Comparison of ENCODE assay signal across 23 cellular contexts in the genomic region with DNA sequence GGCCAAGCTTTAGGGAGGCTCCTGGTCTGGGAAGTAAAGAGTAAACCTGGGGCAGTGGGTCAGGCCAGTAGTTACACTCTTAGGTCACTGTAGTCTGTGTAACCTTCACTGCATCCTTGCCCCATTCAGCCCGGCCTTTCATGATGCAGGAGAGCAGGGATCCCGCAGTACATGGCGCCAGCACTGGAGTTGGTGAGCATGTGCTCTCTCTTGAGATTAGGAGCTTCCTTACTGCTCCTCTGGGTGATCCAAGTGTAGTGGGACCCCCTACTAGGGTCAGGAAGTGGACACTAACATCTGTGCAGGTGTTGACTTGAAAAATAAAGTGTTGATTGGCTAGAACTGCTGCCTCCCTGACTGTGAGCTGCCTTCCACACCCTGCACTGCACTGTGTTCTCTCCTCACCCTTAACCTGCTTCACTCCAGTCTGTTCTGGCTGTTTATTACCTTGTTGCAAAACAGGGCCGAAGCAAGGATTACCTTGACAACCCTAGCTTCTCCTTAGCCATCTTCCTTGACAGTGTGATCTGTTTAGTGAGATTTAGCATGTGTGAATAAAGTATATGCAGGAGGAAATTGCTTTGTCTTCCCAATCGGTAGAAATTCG. TPM values are rescaled to one million over a fixed set of nuclear protein-coding genes. Genes with fewer than 3 reads are reported as not detected.
DNase-seq lines count a peak whose midpoint lies in the region; ATAC-seq and TF ChIP-seq lines count a peak whose summit lies in the region.
"Had no signal": no experiment of that assay in that cellular context is flagged by ENCODE, and none has a peak within 500 bp of the region (broad histone marks: within the 10 kb centered on the region; RNA-seq: fewer than 3 reads in every experiment).

No MANE protein-coding gene starts in this region.

- intact Hi-C loops in activated CD4-positive, alpha-beta memory T cell treated with anti-CD3 and anti-CD28 coated beads for 36 hours (cut with micrococcal nuclease) = no loop called here

- POLR2A ChIA-PET in activated CD4-positive, alpha-beta memory T cell treated with anti-CD3 and anti-CD28 coated beads for 36 hours (lab: Charles Lee) = interaction anchor here (0.9 kb wide), 1 partner anchor 112 kb away, joined by 3 read pairs; no protein-coding TSS in a partner anchor

- H3K27me3 Mint-ChIP-seq in activated CD8-positive, alpha-beta memory T cell treated with anti-CD3 and anti-CD28 coated beads, Interleukin-2, amount 10 ng/mL, durations not matched to agents 7 days and 5 days = no peaks in the 10 kb centered on the region
- H3K27me3 Mint-ChIP-seq in activated CD4-positive, alpha-beta memory T cell treated with anti-CD3 and anti-CD28 coated beads for 36 hours = no peaks in the 10 kb centered on the region
- H3K27me3 Mint-ChIP-seq in glutamatergic neuron (ENCODE audit: unreplicated experiment) = peaks cover 17% of the 10 kb centered on the region
- H3K27me3 Mint-ChIP-seq: activated naive CD4-positive, alpha-beta T cell treated with anti-CD3 and anti-CD28 coated beads, Interleukin-2, amount 50 U/mL, for 24 hours had no signal

- no peak for DNase-seq in activated CD8-positive, alpha-beta memory T cell treated with anti-CD3 and anti-CD28 coated beads, Interleukin-2, amount 10 ng/mL, durations not matched to agents 7 days and 5 days
- DNase-seq in activated CD8-positive, alpha-beta memory T cell treated with anti-CD3 and anti-CD28 coated beads for 24 hours = no peak
- DNase-seq in activated CD4-positive, alpha-beta memory T cell treated with anti-CD3 and anti-CD28 coated beads for 36 hours = no peak
- DNase-seq in glutamatergic neuron (no peak), Kasumi-1 (lab: John Stamatoyannopoulos, UW) (no peak), NCI-H748 treated with DMSO at 0.1 percent for 48 hours (lab: John Stamatoyannopoulos, UW) (no peak)
- DNase-seq in stimulated activated effector memory CD8-positive, alpha-beta T cell treated with anti-CD3 and anti-CD28 coated beads, Interleukin-12 subunit alpha, Interleukin-12 subunit beta, amount 100 ng/mL, for 72 hours (ENCODE audit: low spot score in 2 of 2) = no peak
- DNase-seq: foreskin fibroblast; GDM1; hypothalamus; islet precursor cell; MM.1S; NCI-H146; psoas muscle; SJCRH30; small intestine; stimulated activated CD4-positive, alpha-beta T cell treated with anti-CD3 and anti-CD28 coated beads, Interleukin-4, amount 100 ng/mL, for 1 hour had no signal

- no peak for TF ChIP-seq CTCF in glutamatergic neuron (IDR thresholded peaks at IDR 0.05; ENCODE audit: partially characterized antibody, unreplicated experiment)

- peaks cover 48% of the 10 kb centered on the region for H3K36me3 Mint-ChIP-seq in activated CD8-positive, alpha-beta memory T cell treated with anti-CD3 and anti-CD28 coated beads, Interleukin-2, amount 10 ng/mL, durations not matched to agents 7 days and 5 days
- peaks cover 15% of the 10 kb centered on the region for H3K36me3 Mint-ChIP-seq in activated CD4-positive, alpha-beta memory T cell treated with anti-CD3 and anti-CD28 coated beads for 36 hours
- H3K36me3 Mint-ChIP-seq in glutamatergic neuron (ENCODE audit: unreplicated experiment) = no peaks in the 10 kb centered on the region
- peaks cover 77% of the 10 kb centered on the region for H3K36me3 Mint-ChIP-seq in stimulated activated effector memory CD8-positive, alpha-beta T cell treated with anti-CD3 and anti-CD28 coated beads, Interleukin-12 subunit alpha, Interleukin-12 subunit beta, amount 100 ng/mL, for 72 hours

- CTCF ChIA-PET in activated CD8-positive, alpha-beta memory T cell treated with anti-CD3 and anti-CD28 coated beads, Interleukin-2, amount 10 ng/mL, durations not matched to agents 7 days and 5 days (lab: Charles Lee) = interaction anchor here (0.8 to 3.6 kb wide), 6 partner anchors 10 to 112 kb away, joined by 4 to 14 read pairs (median 8); partner anchors contain the start of gene ZFAND2B
- CTCF ChIA-PET in activated CD4-positive, alpha-beta memory T cell treated with anti-CD3 and anti-CD28 coated beads for 36 hours (lab: Charles Lee) = interaction anchor here (1.0 to 1.6 kb wide), 3 partner anchors 28 to 203 kb away, joined by 3 to 5 read pairs (median 4); no protein-coding TSS in a partner anchor

- no peaks in the 10 kb centered on the region for H3K9me3 Mint-ChIP-seq in activated CD8-positive, alpha-beta memory T cell treated with anti-CD3 and anti-CD28 coated beads, Interleukin-2, amount 10 ng/mL, durations not matched to agents 7 days and 5 days (ENCODE audit: low read depth)
- no peaks in the 10 kb centered on the region for H3K9me3 Mint-ChIP-seq in activated CD4-positive, alpha-beta memory T cell treated with anti-CD3 and anti-CD28 coated beads for 36 hours
- peaks cover 18% of the 10 kb centered on the region for H3K9me3 Mint-ChIP-seq in glutamatergic neuron (ENCODE audit: unreplicated experiment)
- no peaks in the 10 kb centered on the region for H3K9me3 Mint-ChIP-seq in stimulated activated effector memory CD8-positive, alpha-beta T cell treated with anti-CD3 and anti-CD28 coated beads, Interleukin-12 subunit alpha, Interleukin-12 subunit beta, amount 100 ng/mL, for 72 hours
- H3K9me3 Mint-ChIP-seq: activated naive CD4-positive, alpha-beta T cell treated with anti-CD3 and anti-CD28 coated beads, Interleukin-2, amount 50 U/mL, for 24 hours had no signal

- peaks cover 58% of the 10 kb centered on the region for H3K4me1 Mint-ChIP-seq in activated CD8-positive, alpha-beta memory T cell treated with anti-CD3 and anti-CD28 coated beads, Interleukin-2, amount 10 ng/mL, durations not matched to agents 7 days and 5 days
- H3K4me1 Mint-ChIP-seq in activated CD4-positive, alpha-beta memory T cell treated with anti-CD3 and anti-CD28 coated beads for 36 hours (ENCODE audit: low read depth) = peaks cover 44% of the 10 kb centered on the region
- peaks cover 29% of the 10 kb centered on the region for H3K4me1 Mint-ChIP-seq in glutamatergic neuron (ENCODE audit: low read depth, unreplicated experiment)
- H3K4me1 Mint-ChIP-seq in stimulated activated effector memory CD8-positive, alpha-beta T cell treated with anti-CD3 and anti-CD28 coated beads, Interleukin-12 subunit alpha, Interleukin-12 subunit beta, amount 100 ng/mL, for 72 hours = peaks cover 49% of the 10 kb centered on the region

- no peak for ATAC-seq in activated CD8-positive, alpha-beta memory T cell treated with anti-CD3 and anti-CD28 coated beads, Interleukin-2, amount 10 ng/mL, durations not matched to agents 7 days and 5 days
- ATAC-seq in stimulated activated effector memory CD8-positive, alpha-beta T cell treated with anti-CD3 and anti-CD28 coated beads, Interleukin-12 subunit alpha, Interleukin-12 subunit beta, amount 100 ng/mL, for 72 hours = no peak
- no peak for ATAC-seq in GM21447 (IDR thresholded peaks at IDR 0.05; ENCODE audit: unreplicated experiment)
- ATAC-seq: A549; activated CD4-positive, CD25-positive, alpha-beta regulatory T cell treated with anti-CD3 and anti-CD28 coated beads, Interleukin-2, amount 50 U/mL, for 24 hours; GM12878; HCT116; psoas muscle had no signal

- H3K27ac Mint-ChIP-seq in activated CD8-positive, alpha-beta memory T cell treated with anti-CD3 and anti-CD28 coated beads, Interleukin-2, amount 10 ng/mL, durations not matched to agents 7 days and 5 days = peak overlapping the region; percentile 81
- H3K27ac Mint-ChIP-seq in activated CD4-positive, alpha-beta memory T cell treated with anti-CD3 and anti-CD28 coated beads for 36 hours = peak overlapping the region; percentile 39
- H3K27ac Mint-ChIP-seq in glutamatergic neuron (ENCODE audit: unreplicated experiment) = peak overlapping the region; percentile 99
- H3K27ac Mint-ChIP-seq in stimulated activated effector memory CD8-positive, alpha-beta T cell treated with anti-CD3 and anti-CD28 coated beads, Interleukin-12 subunit alpha, Interleukin-12 subunit beta, amount 100 ng/mL, for 72 hours = peak overlapping the region; percentile 99
- H3K27ac Mint-ChIP-seq: activated naive CD4-positive, alpha-beta T cell treated with anti-CD3 and anti-CD28 coated beads, Interleukin-2, amount 50 U/mL, for 24 hours had no signal

- H3K4me3 Mint-ChIP-seq in activated CD8-positive, alpha-beta memory T cell treated with anti-CD3 and anti-CD28 coated beads, Interleukin-2, amount 10 ng/mL, durations not matched to agents 7 days and 5 days = no peak overlapping the region
- no peak overlapping the region for H3K4me3 Mint-ChIP-seq in activated CD4-positive, alpha-beta memory T cell treated with anti-CD3 and anti-CD28 coated beads for 36 hours
- H3K4me3 Mint-ChIP-seq in glutamatergic neuron (ENCODE audit: unreplicated experiment) = peak overlapping the region; percentile 83
- H3K4me3 Mint-ChIP-seq in stimulated activated effector memory CD8-positive, alpha-beta T cell treated with anti-CD3 and anti-CD28 coated beads, Interleukin-12 subunit alpha, Interleukin-12 subunit beta, amount 100 ng/mL, for 72 hours = no peak overlapping the region
- H3K4me3 Mint-ChIP-seq: activated naive CD4-positive, alpha-beta T cell treated with anti-CD3 and anti-CD28 coated beads, Interleukin-2, amount 50 U/mL, for 24 hours had no signal

RNA-seq across cellular contexts. Expression of gene RETREG2, which starts 5.2 kb away (rescaled TPM):
- total RNA-seq in activated CD8-positive, alpha-beta memory T cell treated with anti-CD3 and anti-CD28 coated beads, Interleukin-2, amount 10 ng/mL, durations not matched to agents 7 days and 5 days = 100 to 1,000 TPM in 1 of 2 experiments, 10 to 100 TPM in 1; 95.8 to 110 TPM
- 10 to 100 TPM; 60.3 to 67.9 TPM for total RNA-seq in activated CD4-positive, alpha-beta memory T cell treated with anti-CD3 and anti-CD28 coated beads for 36 hours
- 167 TPM for total RNA-seq in glutamatergic neuron (ENCODE audit: unreplicated experiment)

RNA-seq across cellular contexts. Expression of gene CNPPD1, which starts 6.5 kb away (rescaled TPM):
- total RNA-seq in activated CD8-positive, alpha-beta memory T cell treated with anti-CD3 and anti-CD28 coated beads, Interleukin-2, amount 10 ng/mL, durations not matched to agents 7 days and 5 days = 10 to 100 TPM; 66.9 to 72.0 TPM
- 10 to 100 TPM; 42.0 to 43.4 TPM for total RNA-seq in activated CD4-positive, alpha-beta memory T cell treated with anti-CD3 and anti-CD28 coated beads for 36 hours
- total RNA-seq in glutamatergic neuron (ENCODE audit: unreplicated experiment) = 61.5 TPM

RNA-seq across cellular contexts. Expression of gene SLC23A3, which starts 13.4 kb away (rescaled TPM):
- 1 to 10 TPM; 2.6 to 3.2 TPM for total RNA-seq in activated CD8-positive, alpha-beta memory T cell treated with anti-CD3 and anti-CD28 coated beads, Interleukin-2, amount 10 ng/mL, durations not matched to agents 7 days and 5 days
- 1 to 10 TPM; 1.1 to 2.3 TPM for total RNA-seq in activated CD4-positive, alpha-beta memory T cell treated with anti-CD3 and anti-CD28 coated beads for 36 hours
- 1.1 TPM for total RNA-seq in glutamatergic neuron (ENCODE audit: unreplicated experiment)

RNA-seq across cellular contexts. Expression of gene NHEJ1, which starts 22.6 kb away (rescaled TPM):
- 10 to 100 TPM; 14.4 to 19.4 TPM for total RNA-seq in activated CD8-positive, alpha-beta memory T cell treated with anti-CD3 and anti-CD28 coated beads, Interleukin-2, amount 10 ng/mL, durations not matched to agents 7 days and 5 days
- total RNA-seq in activated CD4-positive, alpha-beta memory T cell treated with anti-CD3 and anti-CD28 coated beads for 36 hours = 10 to 100 TPM; 17.7 to 18.6 TPM
- total RNA-seq in glutamatergic neuron (ENCODE audit: unreplicated experiment) = 24.8 TPM

RNA-seq across cellular contexts. Expression of gene ZFAND2B, which starts 23.3 kb away (rescaled TPM):
- total RNA-seq in activated CD8-positive, alpha-beta memory T cell treated with anti-CD3 and anti-CD28 coated beads, Interleukin-2, amount 10 ng/mL, durations not matched to agents 7 days and 5 days = 10 to 100 TPM; 60.2 to 60.6 TPM
- 10 to 100 TPM; 31.9 to 34.4 TPM for total RNA-seq in activated CD4-positive, alpha-beta memory T cell treated with anti-CD3 and anti-CD28 coated beads for 36 hours
- total RNA-seq in glutamatergic neuron (ENCODE audit: unreplicated experiment) = 49.5 TPM

Comparison
In these comparisons a context has a peak if more than half of its experiments do, and no peak if none do; other contexts are left out.
1. H3K27ac Mint-ChIP-seq: peak in every context shown above with its lines; median percentile 99 in glutamatergic neuron; 99 in stimulated activated effector memory CD8-positive, alpha-beta T cell treated with anti-CD3 and anti-CD28 coated beads, Interleukin-12 subunit alpha, Interleukin-12 subunit beta, amount 100 ng/mL, for 72 hours; 81 in activated CD8-positive, alpha-beta memory T cell treated with anti-CD3 and anti-CD28 coated beads, Interleukin-2, amount 10 ng/mL, durations not matched to agents 7 days and 5 days; 39 in activated CD4-positive, alpha-beta memory T cell treated with anti-CD3 and anti-CD28 coated beads for 36 hours.